8 cellular contexts compared by ENCODE assay signal in the genomic region with DNA sequence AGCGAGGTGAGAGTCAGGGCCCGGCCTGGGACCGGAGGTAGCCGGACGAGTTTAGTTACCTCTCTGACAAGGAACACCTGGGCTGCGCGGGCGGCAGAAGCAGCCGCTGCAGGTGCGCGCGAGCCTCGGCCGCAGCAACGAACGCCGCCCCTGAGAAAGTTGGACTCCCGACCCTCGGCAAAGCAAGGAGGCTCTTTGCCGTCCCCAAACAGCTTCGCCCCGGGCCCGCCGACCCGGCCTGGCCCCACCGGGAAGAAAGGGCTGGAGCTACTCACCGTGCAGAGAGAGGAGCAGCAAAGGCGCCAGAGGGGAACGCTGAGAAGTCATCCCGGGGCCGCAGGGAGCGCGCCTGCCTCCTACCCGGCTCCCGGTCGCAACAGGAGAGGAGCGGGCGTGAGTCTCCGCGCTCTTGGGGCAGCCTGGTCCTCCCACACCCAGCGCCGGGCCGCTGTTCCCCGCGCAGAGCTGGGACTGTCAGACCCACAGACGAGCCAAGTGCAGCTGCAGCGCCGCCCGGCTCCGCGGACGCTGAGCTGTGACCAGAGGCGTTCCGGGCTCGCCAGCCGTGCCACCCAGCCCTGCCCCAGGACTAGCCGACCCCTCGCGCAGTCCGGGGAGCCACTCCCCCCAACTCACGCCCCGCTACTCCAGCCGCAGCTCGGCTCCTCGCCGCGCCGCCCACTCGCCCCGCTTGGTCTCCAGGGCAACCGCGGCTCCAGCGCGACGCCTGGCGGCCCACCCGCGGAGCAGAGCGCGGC. TPM values are rescaled to one million over a fixed set of nuclear protein-coding genes. Genes with fewer than 3 reads are reported as not detected.
A peak's percentile ranks its signal among the peaks of the same experiment; 100 is the strongest.
DNase-seq lines count a peak whose midpoint lies in the region; ATAC-seq and TF ChIP-seq lines count a peak whose summit lies in the region.

TSS of gene IGSF11 (minus strand) at position 591 of the 758 bp plus-strand sequence. CDS start at position 327, 264 bp downstream.

- H3K9me2 ChIP-seq in OCI-LY1 (ENCODE audit: low read depth, low read length): no peaks in the 10 kb centered on the region

- ATAC-seq in CD4-positive, CD25-positive, alpha-beta regulatory T cell (ENCODE audit: low read depth in 2 of 2): peak; percentile 77 to 88
- peak; percentile 94 for ATAC-seq in GM19372 (IDR thresholded peaks at IDR 0.05; ENCODE audit: low read depth, unreplicated experiment)
- ATAC-seq in HG03469 (IDR thresholded peaks at IDR 0.05; ENCODE audit: unreplicated experiment): peak; percentile 88
- ATAC-seq in stimulated activated naive CD8-positive, alpha-beta T cell treated with anti-CD3 and anti-CD28 coated beads, Interleukin-15, Interleukin-2, amounts not matched to agents 100 U/mL and 50 U/mL, for 24 hours: peak; percentile 93

- no peaks in the 10 kb centered on the region for H3K36me3 Mint-ChIP-seq in CD4-positive, CD25-positive, alpha-beta regulatory T cell
- no peaks in the 10 kb centered on the region for H3K36me3 Mint-ChIP-seq in nephron (ENCODE audit: low read depth)

- peak within 1 kb of the TSS; percentile 62 to 93 (median 86) for H3K4me3 Mint-ChIP-seq in CD4-positive, CD25-positive, alpha-beta regulatory T cell
- H3K4me3 Mint-ChIP-seq in nephron: peak within 1 kb of the TSS; percentile 89 to 92 (median 90)

- no peaks in the 10 kb centered on the region for H3F3A ChIP-seq in OCI-LY1 (ENCODE audit: insufficient read depth, low read length)

- peak; percentile 32 to 55 (median 40) for DNase-seq in CD4-positive, CD25-positive, alpha-beta regulatory T cell
- peak; percentile 33 for DNase-seq in activated T-helper 1 cell treated with Interleukin-2 at 50 U/mL for 16 hours (ENCODE audit: low read depth)
- DNase-seq in fibroblast of mammary gland (ENCODE audit: low read depth): peak; percentile 24
- peak; percentile 75 for DNase-seq in stimulated activated naive CD8-positive, alpha-beta T cell treated with anti-CD3 and anti-CD28 coated beads, Interleukin-15, Interleukin-2, amounts not matched to agents 100 U/mL and 50 U/mL, for 24 hours

- no peaks in the 10 kb centered on the region for H3K36me3 ChIP-seq in CD4-positive, CD25-positive, alpha-beta regulatory T cell (ENCODE audit: control insufficient read depth, insufficient read depth, low read length)
- H3K36me3 ChIP-seq in OCI-LY1 (ENCODE audit: insufficient read depth, low read length): no peaks in the 10 kb centered on the region

- peaks cover 28% of the 10 kb centered on the region for H3K27me3 ChIP-seq in CD4-positive, CD25-positive, alpha-beta regulatory T cell (ENCODE audit: control insufficient read depth, insufficient read depth, low read length)
- no peaks in the 10 kb centered on the region for H3K27me3 ChIP-seq in OCI-LY1 (ENCODE audit: insufficient read depth, low read length)

- no peak within 1 kb of the TSS for H3K4me3 ChIP-seq in CD4-positive, CD25-positive, alpha-beta regulatory T cell (ENCODE audit: low read depth, low read length)
- H3K4me3 ChIP-seq in OCI-LY1 (ENCODE audit: low read depth, low read length, poor library complexity, severe bottlenecking): peak within 1 kb of the TSS; percentile 58
- peak within 1 kb of the TSS; percentile 30 for H3K4me3 ChIP-seq in fibroblast of mammary gland (ENCODE audit: control insufficient read depth, low read depth, low read length)

- no peaks in the 10 kb centered on the region for H4K20me1 ChIP-seq in OCI-LY1 (ENCODE audit: insufficient read depth, low read length)

- peaks cover 10% of the 10 kb centered on the region for H3K4me1 ChIP-seq in CD4-positive, CD25-positive, alpha-beta regulatory T cell (ENCODE audit: control insufficient read depth, insufficient read depth, low read length, poor library complexity, severe bottlenecking)
- peaks cover 14% of the 10 kb centered on the region for H3K4me1 ChIP-seq in OCI-LY1 (ENCODE audit: insufficient read depth, low read length, severe bottlenecking)

- peak within 1 kb of the TSS; percentile 76 for H3K4me2 ChIP-seq in OCI-LY1 (ENCODE audit: low read length)

- H3K9me3 Mint-ChIP-seq in CD4-positive, CD25-positive, alpha-beta regulatory T cell: peaks cover 0 to 3% (median 0%) of the 10 kb centered on the region in 7 donors
- no peaks in the 10 kb centered on the region for H3K9me3 Mint-ChIP-seq in nephron

- no peaks in the 10 kb centered on the region for H3K9me3 ChIP-seq in CD4-positive, CD25-positive, alpha-beta regulatory T cell (ENCODE audit: control insufficient read depth in 2 of 2, low read length in 2 of 2)
- H3K9me3 ChIP-seq in OCI-LY1 (ENCODE audit: low read length): no peaks in the 10 kb centered on the region

- H3K4me1 Mint-ChIP-seq in CD4-positive, CD25-positive, alpha-beta regulatory T cell: peaks cover 0 to 11% (median 9%) of the 10 kb centered on the region in 4 donors
- peaks cover 11% of the 10 kb centered on the region for H3K4me1 Mint-ChIP-seq in nephron

- H3K27ac ChIP-seq in CD4-positive, CD25-positive, alpha-beta regulatory T cell (ENCODE audit: insufficient read depth, low read length, poor library complexity, severe bottlenecking): no peak within 1 kb of the TSS
- H3K27ac ChIP-seq in OCI-LY1 (ENCODE audit: low read depth, low read length, poor library complexity, severe bottlenecking): no peak within 1 kb of the TSS

- no peaks in the 10 kb centered on the region for H3K79me2 ChIP-seq in OCI-LY1 (ENCODE audit: insufficient read depth, low read length)

- no peak within 1 kb of the TSS for H3K27ac Mint-ChIP-seq in CD4-positive, CD25-positive, alpha-beta regulatory T cell
- H3K27ac Mint-ChIP-seq in nephron: peak within 1 kb of the TSS in 1 of 3 experiments; percentile 59

- TF ChIP-seq CTCF in OCI-LY1 (IDR thresholded peaks at IDR 0.05; ENCODE audit: low read length) (peak; percentile 42), fibroblast of mammary gland (conservative IDR thresholded peaks at IDR 0.05; ENCODE audit: control insufficient read depth, insufficient read depth, low read depth, low read length) (no peak), nephron (IDR thresholded peaks at IDR 0.05; ENCODE audit: unreplicated experiment in 3 of 3) (peak in 2 of 3 experiments; percentile 53 to 66)

- peaks cover 64% of the 10 kb centered on the region for H3K27me3 Mint-ChIP-seq in CD4-positive, CD25-positive, alpha-beta regulatory T cell
- H3K27me3 Mint-ChIP-seq in nephron (ENCODE audit: low read depth): peaks cover 40% of the 10 kb centered on the region

- H2AFZ ChIP-seq in OCI-LY1 (ENCODE audit: low read length): no peak within 1 kb of the TSS

- H3K9ac ChIP-seq in OCI-LY1 (ENCODE audit: low read length): no peak within 1 kb of the TSS; the same call in 1 of the 2 replicates

RNA-seq across cellular contexts. Expression of gene IGSF11, which starts in this region (rescaled TPM):
- not detected for total RNA-seq in CD4-positive, CD25-positive, alpha-beta regulatory T cell
- not detected for polyA plus RNA-seq in CD4-positive, CD25-positive, alpha-beta regulatory T cell

Comparison
In these comparisons a context has a peak if more than half of its experiments do, and no peak if none do; other contexts are left out.
1. Peak in DNase-seq and ATAC-seq in CD4-positive, CD25-positive, alpha-beta regulatory T cell; RNA of the gene not detected or under 1 TPM.
2. DNase-seq: peak in every context shown above with its lines; median percentile 75 in stimulated activated naive CD8-positive, alpha-beta T cell treated with anti-CD3 and anti-CD28 coated beads, Interleukin-15, Interleukin-2, amounts not matched to agents 100 U/mL and 50 U/mL, for 24 hours; 40 in CD4-positive, CD25-positive, alpha-beta regulatory T cell; 33 in activated T-helper 1 cell treated with Interleukin-2 at 50 U/mL for 16 hours; 24 in fibroblast of mammary gland.